10 cellular contexts compared by ENCODE assay signal in genomic region chr11:112157274-112157766, GRCh38. TPM values are rescaled to one million over a fixed set of nuclear protein-coding genes. Genes with fewer than 3 reads are reported as not detected.
A peak's percentile ranks its signal among the peaks of the same experiment; 100 is the strongest.
DNase-seq lines count a peak whose midpoint lies in the region; ATAC-seq, FAIRE-seq and TF ChIP-seq lines count a peak whose summit lies in the region.
"Had no signal": no experiment of that assay in that cellular context is flagged by ENCODE, and none has a peak within 500 bp of the region (broad histone marks: within the 10 kb centered on the region; RNA-seq: fewer than 3 reads in every experiment).

No MANE protein-coding gene starts in this region.

- H3K27me3 ChIP-seq in pancreas = no peaks in the 10 kb centered on the region
- H3K27me3 ChIP-seq in prostate gland (replicated peaks; ENCODE audit: insufficient read depth) = no peaks in the 10 kb centered on the region
- no peaks in the 10 kb centered on the region for H3K27me3 ChIP-seq in Karpas-422 (ENCODE audit: low read length)
- H3K27me3 ChIP-seq: cardiac muscle cell had no signal

- no peaks in the 10 kb centered on the region for H3K79me2 ChIP-seq in Karpas-422 (ENCODE audit: low read length)

- H3K4me3 ChIP-seq in epithelial cell of esophagus (ENCODE audit: low read length) (no peak overlapping the region), pancreas (no peak overlapping the region), prostate gland (no peak overlapping the region), Karpas-422 (ENCODE audit: low read length) (no peak overlapping the region)
- H3K4me3 ChIP-seq: cardiac muscle cell had no signal

- no peaks in the 10 kb centered on the region for H4K20me1 ChIP-seq in Karpas-422 (ENCODE audit: insufficient read depth, low read depth, low read length)

- DNase-seq in GM03348 (ENCODE audit: low spot score) = peak; percentile 91
- DNase-seq in NOMO-1 (lab: John Stamatoyannopoulos, UW; ENCODE audit: unreplicated experiment in 2 of 2) = peak; percentile 17 to 82
- peak; percentile 99 for DNase-seq in epithelial cell of esophagus (ENCODE audit: low read depth)
- peak in 3 of 6 donors; percentile 33 to 56 (median 43) for DNase-seq in pancreas
- no peak for DNase-seq in prostate gland (ENCODE audit: low spot score)
- DNase-seq in Kasumi-1 (lab: John Stamatoyannopoulos, UW) = no peak
- no peak for DNase-seq in Karpas-422
- DNase-seq: NCI-H2029 treated with DMSO at 0.1 percent for 48 hours had no signal

- H3K4me1 ChIP-seq in pancreas (peaks cover 0 to 21% (median 0%) of the 10 kb centered on the region in 3 donors), prostate gland (replicated peaks) (no peaks in the 10 kb centered on the region), Karpas-422 (ENCODE audit: low read length) (0 out of 2 replicates have a peak, but pooled peaks cover 5% of the 10 kb centered on the region)

- no peak overlapping the region for H2AFZ ChIP-seq in Karpas-422 (ENCODE audit: low read length)

- no peak for TF ChIP-seq CTCF in epithelial cell of esophagus (IDR thresholded peaks at IDR 0.05; ENCODE audit: insufficient read depth, low read depth, low read length, missing control alignments)
- no peak for TF ChIP-seq CTCF in pancreas (IDR thresholded peaks at IDR 0.05)
- TF ChIP-seq CTCF in prostate gland (IDR thresholded peaks at IDR 0.05) = no peak

- H3K9me3 ChIP-seq in pancreas (no peaks in the 10 kb centered on the region), prostate gland (no peaks in the 10 kb centered on the region), Karpas-422 (ENCODE audit: low read length) (no peaks in the 10 kb centered on the region)

- H3K9ac ChIP-seq in Karpas-422 (ENCODE audit: low read length) = no peak overlapping the region

- H3K36me3 ChIP-seq in pancreas (no peaks in the 10 kb centered on the region), prostate gland (no peaks in the 10 kb centered on the region), Karpas-422 (ENCODE audit: insufficient read depth, low read length) (no peaks in the 10 kb centered on the region)
- H3K36me3 ChIP-seq: cardiac muscle cell had no signal

- WGBS in pancreas, 2 donors = 67 to 70% methylated on average over 3 of the region's 3 CpGs
- 67% methylated on average over 3 of the region's 3 CpGs for WGBS in prostate gland

- no peak for TF ChIP-seq POLR2A in prostate gland (IDR thresholded peaks at IDR 0.05)

- H3K9me2 ChIP-seq in Karpas-422 (replicated peaks; ENCODE audit: insufficient read depth, low read length) = no peaks in the 10 kb centered on the region

- H3K27ac ChIP-seq in pancreas = peak overlapping the region in 3 of 4 donors; percentile 26 to 69 (median 59)
- H3K27ac ChIP-seq in prostate gland = no peak overlapping the region
- H3K27ac ChIP-seq in Karpas-422 (ENCODE audit: low read length) = no peak overlapping the region
- H3K27ac ChIP-seq: cardiac muscle cell had no signal

- intact Hi-C loops in pancreas (cut with DNase I) (no loop called here), prostate gland (cut with DNase I) (no loop called here)

- peak; percentile 84 to 95 (median 92) for ATAC-seq in pancreas
- ATAC-seq in GM19397 (IDR thresholded peaks at IDR 0.05; ENCODE audit: unreplicated experiment) = no peak

- FAIRE-seq in pancreas (lab: Jason Lieb, UNC) = peak; percentile 43

- no peak overlapping the region for H3K4me2 ChIP-seq in Karpas-422 (ENCODE audit: low read depth, low read length, poor library complexity, severe bottlenecking)

RNA-seq across cellular contexts. Expression of gene IL18, which starts 6.6 kb away (rescaled TPM):
- 10 to 100 TPM in 1 of 6 donors, 1 to 10 TPM in 4, under 1 TPM in 1; 0.83 to 12.1 (median 4.5) TPM for total RNA-seq in pancreas
- polyA plus RNA-seq in pancreas = 1 to 10 TPM; 9.1 to 9.8 TPM
- 1 to 10 TPM; 4.0 to 8.8 TPM for total RNA-seq in prostate gland
- total RNA-seq in Karpas-422 (2014; rRNA removed; shearing (Covaris generic); ENCODE audit: low replicate concordance) = not detected in 2 replicates

RNA-seq across cellular contexts. Expression of gene TEX12, which starts 9.9 kb away (rescaled TPM):
- not detected for total RNA-seq in pancreas
- polyA plus RNA-seq in pancreas = under 1 TPM in 1 of 2 donors, not detected in 1; 0.19 TPM
- 1 to 10 TPM in 1 of 2 donors, not detected in 1; 4.0 TPM for total RNA-seq in prostate gland
- total RNA-seq in Karpas-422 (2014; rRNA removed; shearing (Covaris generic); ENCODE audit: low replicate concordance) = not detected in 2 replicates
- total RNA-seq: cardiac muscle cell had no signal

RNA-seq across cellular contexts. Expression of gene BCO2, which starts 18.0 kb away (rescaled TPM):
- total RNA-seq in pancreas (1 to 10 TPM in 5 of 6 donors, under 1 TPM in 1; 0.59 to 4.1 (median 1.7) TPM), prostate gland (1 to 10 TPM; 3.2 to 9.1 TPM)
- 1 to 10 TPM; 3.4 to 10.0 TPM for polyA plus RNA-seq in pancreas
- total RNA-seq in Karpas-422 (2014; rRNA removed; shearing (Covaris generic); ENCODE audit: low replicate concordance) = 0.40 and 1.1 TPM in 2 replicates

Comparison
In these comparisons a context has a peak if more than half of its experiments do, and no peak if none do; other contexts are left out.
1. DNase-seq: peak in GM03348 (single experiment), NOMO-1 (2 of 2) and epithelial cell of esophagus (single experiment); none in prostate gland (single experiment), Kasumi-1 (0 of 2) and Karpas-422 (single experiment).
2. H3K27ac ChIP-seq: peak in pancreas (3 of 4); none in prostate gland (0 of 2) and Karpas-422 (single experiment).